17 cellular contexts compared by ENCODE assay signal in genomic region chr6:155278319-155279049, GRCh38. TPM values are rescaled to one million over a fixed set of nuclear protein-coding genes. Genes with fewer than 3 reads are reported as not detected.
A peak's percentile ranks its signal among the peaks of the same experiment; 100 is the strongest.
DNase-seq lines count a peak whose midpoint lies in the region; ATAC-seq and TF ChIP-seq lines count a peak whose summit lies in the region.
"Had no signal": no experiment of that assay in that cellular context is flagged by ENCODE, and none has a peak within 500 bp of the region (broad histone marks: within the 10 kb centered on the region; RNA-seq: fewer than 3 reads in every experiment).

No MANE protein-coding gene starts in this region.

- 0 out of 2 replicates have a peak, but pooled peaks cover under 1% of the 10 kb centered on the region for H4K20me1 ChIP-seq in IMR-90 (ENCODE audit: insufficient read depth, low read length)

- in situ Hi-C loops in IMR-90 (cut with MboI; ENCODE audit: low sequenced_read_pairs), result no loop called here

- no peak overlapping the region for H4K91ac ChIP-seq in IMR-90 (ENCODE audit: insufficient read depth, low read depth, low read length)
- no peak overlapping the region for H4K91ac ChIP-seq in mesenchymal stem cell (ENCODE audit: low read length)

- ATAC-seq in activated T-cell treated with anti-CD3 and anti-CD28 coated beads, Interleukin-2, amount 50 U/mL, for 72 hours (replicated peaks in 1 of 2), result no peak
- ATAC-seq in IMR-90 (ENCODE audit: low read depth), result no peak
- ATAC-seq in GM18858 (IDR thresholded peaks at IDR 0.05; ENCODE audit: unreplicated experiment), result no peak
- ATAC-seq: GM23338 had no signal

- no TSS peak for BruUV-seq in IMR-90 (replicated peaks; lab: Mats Ljungman, UMichigan)

- H3K4me1 ChIP-seq in IMR-90 (ENCODE audit: control insufficient read depth, insufficient read depth, low read length) (peaks cover 10% of the 10 kb centered on the region), mesenchymal stem cell (ENCODE audit: control insufficient read depth, insufficient read depth, low read depth, low read length) (no peaks in the 10 kb centered on the region)

- no peak overlapping the region for H4K8ac ChIP-seq in IMR-90 (ENCODE audit: low read depth in 2 of 2, low read length in 2 of 2)
- peak overlapping the region; percentile 81 for H4K8ac ChIP-seq in mesenchymal stem cell (ENCODE audit: low read length)

- no peak overlapping the region for H3K4me3 ChIP-seq in IMR-90 (ENCODE audit: insufficient read depth, low read depth, low read length)
- no peak overlapping the region for H3K4me3 ChIP-seq in epithelial cell of esophagus (ENCODE audit: low read length)
- no peak overlapping the region for H3K4me3 ChIP-seq in mesenchymal stem cell (ENCODE audit: insufficient read depth in 1 of 2, low read depth in 1 of 2, low read length in 2 of 2)
- H3K4me3 ChIP-seq: GM23338, PC-9 had no signal

- H2AK5ac ChIP-seq in IMR-90 (ENCODE audit: low read depth, low read length) (0 out of 2 replicates have a peak overlapping the region, but pooled peaks have one; percentile 14), mesenchymal stem cell (ENCODE audit: low read length, severe bottlenecking) (no peak overlapping the region)

- H2BK5ac ChIP-seq in IMR-90 (ENCODE audit: low read depth, low read length, poor library complexity, severe bottlenecking) (no peak overlapping the region), mesenchymal stem cell (ENCODE audit: low read depth, low read length, poor library complexity, severe bottlenecking) (no peak overlapping the region)

- H3K4me3 Mint-ChIP-seq in activated T-cell treated with anti-CD3 and anti-CD28 coated beads, Interleukin-2, amount 50 U/mL, for 72 hours, result no peak overlapping the region
- H3K4me3 Mint-ChIP-seq: GM23338 had no signal

- no peak for TF ChIP-seq RAD21 in IMR-90 (IDR thresholded peaks at IDR 0.05; ENCODE audit: low read length)

- peaks cover 6% of the 10 kb centered on the region in 2 donors for H3K36me3 Mint-ChIP-seq in activated T-cell treated with anti-CD3 and anti-CD28 coated beads, Interleukin-2, amount 50 U/mL, for 72 hours (ENCODE audit: insufficient read depth in 2 of 2)

- H3K27me3 Mint-ChIP-seq in activated T-cell treated with anti-CD3 and anti-CD28 coated beads, Interleukin-2, amount 50 U/mL, for 72 hours (ENCODE audit: low read depth), result no peaks in the 10 kb centered on the region

- intact Hi-C loops in IMR-90 (cut with micrococcal nuclease), result no loop called here

- H4K5ac ChIP-seq in IMR-90 (ENCODE audit: low read depth, low read length), result no peak overlapping the region

- H3K4me2 ChIP-seq in IMR-90 (ENCODE audit: low read depth, low read length), result no peak overlapping the region
- no peak overlapping the region for H3K4me2 ChIP-seq in mesenchymal stem cell (ENCODE audit: low read length, poor library complexity, severe bottlenecking)
- H3K4me2 ChIP-seq: GM23338, PC-9 had no signal

- H3K36me3 ChIP-seq in IMR-90 (ENCODE audit: control insufficient read depth, insufficient read depth, low read length) (peaks cover 8% of the 10 kb centered on the region), mesenchymal stem cell (ENCODE audit: control insufficient read depth in 1 of 2, insufficient read depth in 2 of 2, low read depth in 1 of 2, low read length in 2 of 2) (peaks cover 6 to 25% of the 10 kb centered on the region in 2 experiments)

- dilution Hi-C loops in IMR-90 (cut with HindIII; ENCODE audit: low sequenced_read_pairs, unreplicated experiment), result no loop called here

- H3K27me3 ChIP-seq in IMR-90 (ENCODE audit: control insufficient read depth, insufficient read depth, low read length) (no peaks in the 10 kb centered on the region), mesenchymal stem cell (ENCODE audit: control insufficient read depth in 1 of 2, insufficient read depth in 1 of 2, low read length in 2 of 2) (no peaks in the 10 kb centered on the region)

- TF ChIP-seq POLR2A in IMR-90 (IDR thresholded peaks at IDR 0.05; ENCODE audit: low read depth, low read length), result no peak

- no CpG with 5 or more reads among the region's 5 CpGs for whole genome bisulfite sequencing in IMR-90 (ENCODE audit: extremely low coverage in 2 of 2, insufficient read length in 1 of 2), 2 experiments
- WGBS in mesenchymal stem cell, result 97% methylated on average over 5 of the region's 5 CpGs

- TF ChIP-seq CTCF in IMR-90 (conservative IDR thresholded peaks at IDR 0.05; ENCODE audit: low read depth, low read length) (no peak), epithelial cell of esophagus (IDR thresholded peaks at IDR 0.05; ENCODE audit: insufficient read depth, low read depth, low read length, missing control alignments) (no peak)

- no peak for DNase-seq in activated T-cell treated with anti-CD3 and anti-CD28 coated beads, Interleukin-2, amount 50 U/mL, for 72 hours
- DNase-seq in activated T-cell treated with anti-CD3 and anti-CD28 coated beads for 4 hours (no peak), IMR-90 (no peak), epithelial cell of esophagus (ENCODE audit: low read depth) (peak; percentile 52), mesenchymal stem cell (no peak), NCI-H524 (lab: John Stamatoyannopoulos, UW) (no peak), cerebellar cortex (ENCODE audit: low spot score) (no peak)
- DNase-seq: C1 segment of cervical spinal cord, COR-L47, DMS153, NCI-H1092, NCI-H1694, PC-9 had no signal

- POLR2A ChIA-PET in IMR-90 (lab: Charles Lee; ENCODE audit: unreplicated experiment), result no interaction called here

- no peak overlapping the region for H3K27ac ChIP-seq in IMR-90 (ENCODE audit: insufficient read depth, low read length)
- no peak overlapping the region for H3K27ac ChIP-seq in mesenchymal stem cell (ENCODE audit: low read length, poor library complexity, severe bottlenecking)
- H3K27ac ChIP-seq: PC-9 had no signal

- no peak overlapping the region for H3K18ac ChIP-seq in IMR-90 (ENCODE audit: low read depth, low read length)
- H3K18ac ChIP-seq in mesenchymal stem cell (ENCODE audit: low read depth in 1 of 2, low read length in 2 of 2), result peak overlapping the region; percentile 70 to 77

- no peak overlapping the region for H3K4ac ChIP-seq in IMR-90 (ENCODE audit: low read depth, low read length)
- H3K4ac ChIP-seq in mesenchymal stem cell (ENCODE audit: low read depth in 1 of 2, low read length in 2 of 2), result no peak overlapping the region

- H3K4me1 Mint-ChIP-seq in activated T-cell treated with anti-CD3 and anti-CD28 coated beads, Interleukin-2, amount 50 U/mL, for 72 hours (ENCODE audit: low read depth), result peaks cover 4% of the 10 kb centered on the region

- no peaks in the 10 kb centered on the region for H3K9me3 Mint-ChIP-seq in activated T-cell treated with anti-CD3 and anti-CD28 coated beads, Interleukin-2, amount 50 U/mL, for 72 hours
- H3K9me3 Mint-ChIP-seq: GM23338 had no signal

- H2BK12ac ChIP-seq in mesenchymal stem cell (ENCODE audit: low read length in 2 of 2), result peak overlapping the region in 1 of 2 experiments; percentile 52

- H2BK15ac ChIP-seq in IMR-90 (ENCODE audit: low read depth, low read length) (no peak overlapping the region), mesenchymal stem cell (ENCODE audit: low read depth, poor library complexity, severe bottlenecking) (no peak overlapping the region)

- CTCF ChIA-PET in IMR-90 (lab: Yijun Ruan, JAX), result interaction anchor here (1.4 kb wide), 1 partner anchor 10 kb away, joined by 5 read pairs; no protein-coding TSS in a partner anchor

- no peak overlapping the region for H2BK120ac ChIP-seq in IMR-90 (ENCODE audit: low read depth, low read length)
- H2BK120ac ChIP-seq in mesenchymal stem cell (ENCODE audit: low read depth, low read length), result no peak overlapping the region

- no peak overlapping the region for H2BK20ac ChIP-seq in IMR-90 (ENCODE audit: low read depth, low read length)

- no peak overlapping the region for H2AFZ ChIP-seq in IMR-90 (replicated peaks; ENCODE audit: low read length, poor library complexity)
- no peak overlapping the region for H2AFZ ChIP-seq in mesenchymal stem cell (ENCODE audit: low read depth, low read length)
- H2AFZ ChIP-seq: GM23338, PC-9 had no signal

- peaks cover 13% of the 10 kb centered on the region for H3K9me1 ChIP-seq in IMR-90 (ENCODE audit: insufficient read depth, low read length)

- H3K9ac ChIP-seq in IMR-90 (ENCODE audit: low read depth, low read length), result no peak overlapping the region
- H3K9ac ChIP-seq in mesenchymal stem cell (ENCODE audit: low read length), result no peak overlapping the region

- H3K56ac ChIP-seq in IMR-90 (ENCODE audit: extremely low read depth, insufficient read depth, low read length), result no peak overlapping the region

- no peak overlapping the region for H3K23ac ChIP-seq in IMR-90 (ENCODE audit: low read depth, low read length)
- H3K23ac ChIP-seq in mesenchymal stem cell (ENCODE audit: low read length in 2 of 2), result no peak overlapping the region

- H2AK9ac ChIP-seq in IMR-90 (replicated peaks; ENCODE audit: low read depth, low read length, poor library complexity), result no peak overlapping the region

- no peaks in the 10 kb centered on the region for H3K9me3 ChIP-seq in IMR-90 (ENCODE audit: control insufficient read depth, insufficient read depth, low read length)
- no peaks in the 10 kb centered on the region for H3K9me3 ChIP-seq in mesenchymal stem cell (ENCODE audit: control insufficient read depth, low read length)

- peak overlapping the region; percentile 73 for H3K27ac Mint-ChIP-seq in activated T-cell treated with anti-CD3 and anti-CD28 coated beads, Interleukin-2, amount 50 U/mL, for 72 hours
- H3K27ac Mint-ChIP-seq: GM23338 had no signal

- H3K79me1 ChIP-seq in IMR-90 (ENCODE audit: low read depth in 1 of 2, low read length in 2 of 2), result peaks cover 5 to 24% of the 10 kb centered on the region in 2 experiments; a peak in 3 of 4 replicates
- H3K79me1 ChIP-seq in mesenchymal stem cell (replicated peaks; ENCODE audit: low read length, poor library complexity, severe bottlenecking), result peaks cover 8% of the 10 kb centered on the region

- no peak overlapping the region for H3K14ac ChIP-seq in IMR-90 (replicated peaks; ENCODE audit: low read depth, low read length)
- no peak overlapping the region for H3K14ac ChIP-seq in mesenchymal stem cell (ENCODE audit: low read length in 2 of 2)

RNA-seq across cellular contexts. Expression of gene CLDN20, which starts 14.7 kb away (rescaled TPM):
- not detected for total RNA-seq in activated T-cell treated with anti-CD3 and anti-CD28 coated beads, Interleukin-2, amount 50 U/mL, for 72 hours
- not detected in 2 replicates for total RNA-seq in IMR-90 (2012; rRNA removed)
- polyA plus RNA-seq in IMR-90 (2012; rRNA removed), result not detected in 2 replicates
- 0.03 TPM in 1 of 2 replicates, not detected in the other for polyA plus RNA-seq in IMR-90 (2012; cell fraction: cytosol; rRNA removed)
- 0.10 TPM in 1 of 2 replicates, not detected in the other for polyA plus RNA-seq in IMR-90 (2012; cell fraction: nucleus; rRNA removed; ENCODE audit: low replicate concordance)
- polyA plus RNA-seq in mesenchymal stem cell (2013, experiment 1 of 2), result 0.10 TPM
- not detected for polyA plus RNA-seq in mesenchymal stem cell (2013, experiment 2 of 2)
- total RNA-seq: A172, GM23338, HT1080, PC-9 had no signal

RNA-seq across cellular contexts. Expression of gene TFB1M, which starts 35.8 kb away (rescaled TPM):
- total RNA-seq in activated T-cell treated with anti-CD3 and anti-CD28 coated beads, Interleukin-2, amount 50 U/mL, for 72 hours, result 10 to 100 TPM; 37.0 to 41.3 TPM
- 22.4 and 28.1 TPM in 2 replicates for total RNA-seq in IMR-90 (2012; rRNA removed)
- polyA plus RNA-seq in IMR-90 (2012; rRNA removed), result 17.5 and 18.1 TPM in 2 replicates
- 6.0 and 9.4 TPM in 2 replicates for polyA plus RNA-seq in IMR-90 (2012; cell fraction: cytosol; rRNA removed)
- polyA plus RNA-seq in IMR-90 (2012; cell fraction: nucleus; rRNA removed; ENCODE audit: low replicate concordance), result 5.7 and 34.9 TPM in 2 replicates
- polyA plus RNA-seq in mesenchymal stem cell (2013, experiment 1 of 2), result 69.5 TPM
- polyA plus RNA-seq in mesenchymal stem cell (2013, experiment 2 of 2), result 67.3 TPM
